In the genomic region with DNA sequence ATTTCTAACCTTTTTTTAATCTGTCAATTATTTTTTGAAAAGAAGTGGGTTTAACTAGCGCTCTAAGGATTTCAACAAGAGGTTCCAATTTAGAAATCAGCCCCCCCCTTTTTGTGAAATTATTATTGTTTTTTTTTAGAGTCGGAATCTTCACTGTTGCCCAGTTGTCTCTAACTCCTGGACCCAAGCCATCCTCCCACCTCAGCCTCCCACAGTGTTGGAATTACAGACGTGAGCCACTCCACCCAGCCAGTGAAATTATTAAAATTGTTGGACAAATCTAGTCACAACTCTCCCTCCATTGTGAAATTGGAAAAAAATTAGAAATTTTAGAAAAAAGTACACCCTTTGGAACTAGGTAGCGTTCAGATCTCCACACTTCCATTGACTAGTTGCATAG, we compare ENCODE assay signal across 12 cellular contexts. TPM values are rescaled to one million over a fixed set of nuclear protein-coding genes. Genes with fewer than 3 reads are reported as not detected.
DNase-seq lines count a peak whose midpoint lies in the region; ATAC-seq and TF ChIP-seq lines count a peak whose summit lies in the region.
"Had no signal": no experiment of that assay in that cellular context is flagged by ENCODE, and none has a peak within 500 bp of the region (broad histone marks: within the 10 kb centered on the region; RNA-seq: fewer than 3 reads in every experiment).

No MANE protein-coding gene starts in this region.

- peak overlapping the region; percentile 60 for H3K4me3 Mint-ChIP-seq in T-helper 1 cell treated with Interleukin-12 subunit alpha and Interleukin-12 subunit beta and Interleukin-4 antibody, amounts not matched to agents 30 μg/mL and 1 μg/mL, for 36 hours
- peak overlapping the region; percentile 73 for H3K4me3 Mint-ChIP-seq in osteocyte (ENCODE audit: unreplicated experiment)

- ATAC-seq in GM18505 (IDR thresholded peaks at IDR 0.05; ENCODE audit: unreplicated experiment): no peak
- ATAC-seq in psoas muscle: no peak
- ATAC-seq: esophagus mucosa had no signal

- no peaks in the 10 kb centered on the region for H3K36me3 ChIP-seq in psoas muscle (ENCODE audit: insufficient read depth in 1 of 2, low read depth in 1 of 2)
- H3K36me3 ChIP-seq: tibial artery had no signal

- no peaks in the 10 kb centered on the region for H3K9me3 ChIP-seq in psoas muscle
- H3K9me3 ChIP-seq: tibial artery had no signal

- TF ChIP-seq CTCF in choroid plexus epithelial cell (conservative IDR thresholded peaks at IDR 0.05; ENCODE audit: low read depth, low read length): no peak
- no peak for TF ChIP-seq CTCF in osteocyte (IDR thresholded peaks at IDR 0.05)
- no peak for TF ChIP-seq CTCF in psoas muscle (IDR thresholded peaks at IDR 0.05)

- DNase-seq in T-helper 1 cell (no peak), NCI-H226 (peak; percentile 53), choroid plexus epithelial cell (ENCODE audit: low read depth) (no peak), osteocyte (ENCODE audit: extremely low spot score, unreplicated experiment) (no peak), SIG-M5 (lab: John Stamatoyannopoulos, UW) (no peak), psoas muscle (no peak)
- DNase-seq: activated CD4-positive, alpha-beta memory T cell treated with anti-CD3 and anti-CD28 coated beads for 36 hours; occipital lobe; tibial artery had no signal

- H3K27ac Mint-ChIP-seq in T-helper 1 cell treated with Interleukin-12 subunit alpha and Interleukin-12 subunit beta and Interleukin-4 antibody, amounts not matched to agents 30 μg/mL and 1 μg/mL, for 36 hours: no peak overlapping the region
- H3K27ac Mint-ChIP-seq in osteocyte (ENCODE audit: unreplicated experiment): peak overlapping the region; percentile 88

- no peaks in the 10 kb centered on the region for H3K9me3 Mint-ChIP-seq in T-helper 1 cell treated with Interleukin-12 subunit alpha and Interleukin-12 subunit beta and Interleukin-4 antibody, amounts not matched to agents 30 μg/mL and 1 μg/mL, for 36 hours
- no peaks in the 10 kb centered on the region for H3K9me3 Mint-ChIP-seq in osteocyte (ENCODE audit: unreplicated experiment)
- H3K9me3 Mint-ChIP-seq: activated CD4-positive, alpha-beta memory T cell treated with anti-CD3 and anti-CD28 coated beads for 36 hours had no signal

- no peak for TF ChIP-seq POLR2A in GM18505 (IDR thresholded peaks at IDR 0.05; ENCODE audit: borderline replicate concordance, extremely low read depth, insufficient read depth, insufficient read length)

- 75 to 82% (median 77%) methylated on average over 4 of the region's 4 CpGs for WGBS in psoas muscle, 3 donors

- H3K27me3 ChIP-seq in psoas muscle (ENCODE audit: insufficient read depth in 3 of 3, low read length in 2 of 3): no peaks in the 10 kb centered on the region
- H3K27me3 ChIP-seq: tibial artery had no signal

- H3K4me1 Mint-ChIP-seq in T-helper 1 cell treated with Interleukin-12 subunit alpha and Interleukin-12 subunit beta and Interleukin-4 antibody, amounts not matched to agents 30 μg/mL and 1 μg/mL, for 36 hours (ENCODE audit: low read depth): peaks cover 46% of the 10 kb centered on the region
- H3K4me1 Mint-ChIP-seq in osteocyte (ENCODE audit: unreplicated experiment): peaks cover 54% of the 10 kb centered on the region

- H3K4me3 ChIP-seq in choroid plexus epithelial cell (ENCODE audit: low read depth, low read length): peak overlapping the region; percentile 77
- no peak overlapping the region for H3K4me3 ChIP-seq in psoas muscle

- peaks cover 13% of the 10 kb centered on the region for H3K4me1 ChIP-seq in psoas muscle

- H3K36me3 Mint-ChIP-seq in T-helper 1 cell treated with Interleukin-12 subunit alpha and Interleukin-12 subunit beta and Interleukin-4 antibody, amounts not matched to agents 30 μg/mL and 1 μg/mL, for 36 hours (ENCODE audit: low read depth): peaks cover 26% of the 10 kb centered on the region
- peaks cover 12% of the 10 kb centered on the region for H3K36me3 Mint-ChIP-seq in osteocyte (ENCODE audit: unreplicated experiment)

- H3K27ac ChIP-seq in psoas muscle: no peak overlapping the region
- H3K27ac ChIP-seq: tibial artery had no signal

- H3K27me3 Mint-ChIP-seq in T-helper 1 cell treated with Interleukin-12 subunit alpha and Interleukin-12 subunit beta and Interleukin-4 antibody, amounts not matched to agents 30 μg/mL and 1 μg/mL, for 36 hours (ENCODE audit: low read depth): no peaks in the 10 kb centered on the region
- H3K27me3 Mint-ChIP-seq in osteocyte (ENCODE audit: unreplicated experiment): no peaks in the 10 kb centered on the region
- H3K27me3 Mint-ChIP-seq: activated CD4-positive, alpha-beta memory T cell treated with anti-CD3 and anti-CD28 coated beads for 36 hours had no signal

- intact Hi-C loops in psoas muscle (cut with DNase I): no loop called here

RNA-seq across cellular contexts. Expression of a gene that starts 2.5 kb away (rescaled TPM):
- total RNA-seq in osteocyte (146 and 161 TPM in 2 replicates), psoas muscle (100 to 1,000 TPM in 3 of 4 donors, 10 to 100 TPM in 1; 93.7 to 126 (median 122) TPM)
- polyA plus RNA-seq in psoas muscle: 10 to 100 TPM; 18.2 to 86.0 (median 46.5) TPM
